ENCODE assay signal across 1 cellular context in genomic region chr10:46028584-46029570, GRCh38.
TF ChIP-seq lines count a peak whose summit lies in the region.

No MANE protein-coding gene starts in this region.

TF ChIP-seq in endothelial cell of umbilical vein, 7 proteins besides CTCF, POLR2A, EP300 and RAD21:
- TF ChIP-seq JUN (IDR thresholded peaks at IDR 0.05; ENCODE audit: borderline replicate concordance, insufficient read depth, insufficient read length, low read depth) (no peak), POLR2AphosphoS5 (IDR thresholded peaks at IDR 0.05; ENCODE audit: insufficient read depth, low read depth, low read length) (no peak), EZH2 (IDR thresholded peaks at IDR 0.05; ENCODE audit: borderline replicate concordance, low read depth, low read length, severe bottlenecking) (no peak), MYC (IDR thresholded peaks at IDR 0.05; ENCODE audit: low read depth, low read length) (no peak), FOS (IDR thresholded peaks at IDR 0.05; ENCODE audit: borderline replicate concordance, insufficient read depth, low read length) (no peak), GATA2 (IDR thresholded peaks at IDR 0.05; ENCODE audit: insufficient read depth, insufficient read length, low read depth, low read length) (no peak), MAX (IDR thresholded peaks at IDR 0.05; ENCODE audit: insufficient read depth, insufficient read length) (no peak)
